ENCODE assay signal across 11 cellular contexts in genomic region chr1:98119793-98120192, GRCh38.
DNase-seq lines count a peak whose midpoint lies in the region; ATAC-seq and TF ChIP-seq lines count a peak whose summit lies in the region.
"Had no signal": no experiment of that assay in that cellular context is flagged by ENCODE, and none has a peak within 500 bp of the region (broad histone marks: within the 10 kb centered on the region; RNA-seq: fewer than 3 reads in every experiment).

No MANE protein-coding gene starts in this region.

- no peak overlapping the region for H3K27ac ChIP-seq in psoas muscle

- TF ChIP-seq CTCF in BE2C (IDR thresholded peaks at IDR 0.05; ENCODE audit: low read depth, low read length) (no peak), fibroblast of mammary gland (conservative IDR thresholded peaks at IDR 0.05; ENCODE audit: control insufficient read depth, insufficient read depth, low read depth, low read length) (no peak), osteocyte (IDR thresholded peaks at IDR 0.05) (no peak), psoas muscle (IDR thresholded peaks at IDR 0.05) (no peak)

- H3K4me3 Mint-ChIP-seq in osteocyte (ENCODE audit: unreplicated experiment), result no peak overlapping the region
- no peak overlapping the region for H3K4me3 Mint-ChIP-seq in naive thymus-derived CD8-positive, alpha-beta T cell

- no peak overlapping the region for H3K27ac Mint-ChIP-seq in osteocyte (ENCODE audit: unreplicated experiment)
- H3K27ac Mint-ChIP-seq in naive thymus-derived CD8-positive, alpha-beta T cell, result no peak overlapping the region

- no peaks in the 10 kb centered on the region for H3K27me3 Mint-ChIP-seq in osteocyte (ENCODE audit: unreplicated experiment)
- no peaks in the 10 kb centered on the region for H3K27me3 Mint-ChIP-seq in naive thymus-derived CD8-positive, alpha-beta T cell

- no peak for ATAC-seq in naive thymus-derived CD8-positive, alpha-beta T cell
- ATAC-seq in psoas muscle (no peak), GM21367 (IDR thresholded peaks at IDR 0.05; ENCODE audit: unreplicated experiment) (no peak)

- no peaks in the 10 kb centered on the region for H3K36me3 ChIP-seq in BE2C
- H3K36me3 ChIP-seq in psoas muscle (ENCODE audit: insufficient read depth in 1 of 2, low read depth in 1 of 2), result no peaks in the 10 kb centered on the region

- intact Hi-C loops in psoas muscle (cut with DNase I), result no loop called here

- H3K4me1 Mint-ChIP-seq in osteocyte (ENCODE audit: unreplicated experiment), result peaks cover 3% of the 10 kb centered on the region
- H3K4me1 Mint-ChIP-seq in naive thymus-derived CD8-positive, alpha-beta T cell, result no peaks in the 10 kb centered on the region

- H3K9me3 ChIP-seq in BE2C, result no peaks in the 10 kb centered on the region
- H3K9me3 ChIP-seq in psoas muscle, result no peaks in the 10 kb centered on the region

- no peak overlapping the region for H3K4me3 ChIP-seq in BE2C (ENCODE audit: low read depth, low read length)
- no peak overlapping the region for H3K4me3 ChIP-seq in fibroblast of mammary gland (ENCODE audit: control insufficient read depth, low read depth, low read length)
- H3K4me3 ChIP-seq in psoas muscle, result no peak overlapping the region

- H3K4me1 ChIP-seq in BE2C (peaks cover 17% of the 10 kb centered on the region), psoas muscle (no peaks in the 10 kb centered on the region)

- DNase-seq in BE2C (peak; percentile 65), HPDE6-E6E7 (ENCODE audit: extremely low spot score) (peak; percentile 11), NCI-H748 treated with DMSO at 0.1 percent for 48 hours (lab: John Stamatoyannopoulos, UW) (peak; percentile 4), fibroblast of mammary gland (ENCODE audit: low read depth) (peak; percentile 17), osteocyte (ENCODE audit: extremely low spot score, unreplicated experiment) (no peak), psoas muscle (no peak)
- no peak for DNase-seq in naive thymus-derived CD8-positive, alpha-beta T cell
- DNase-seq: activated CD4-positive, alpha-beta T cell treated with anti-CD3 and anti-CD28 coated beads for 1 hour; amygdala; stimulated activated CD4-positive, alpha-beta T cell treated with anti-CD3 and anti-CD28 coated beads, Interleukin-1b, Interleukin-23, amount 100 ng/mL, for 48 hours had no signal

- no peaks in the 10 kb centered on the region for H3K27me3 ChIP-seq in BE2C
- H3K27me3 ChIP-seq in psoas muscle (ENCODE audit: insufficient read depth in 3 of 3, low read length in 2 of 3), result no peaks in the 10 kb centered on the region

- WGBS in psoas muscle, 3 donors, result 9 to 15% (median 10%) methylated on average over 1 of the region's 1 CpG

- H3K9me3 Mint-ChIP-seq in osteocyte (ENCODE audit: unreplicated experiment), result no peaks in the 10 kb centered on the region
- H3K9me3 Mint-ChIP-seq in naive thymus-derived CD8-positive, alpha-beta T cell, result peaks cover 0 to 3% (median 0%) of the 10 kb centered on the region in 9 donors

- H3K36me3 Mint-ChIP-seq in osteocyte (ENCODE audit: unreplicated experiment), result no peaks in the 10 kb centered on the region
- no peaks in the 10 kb centered on the region for H3K36me3 Mint-ChIP-seq in naive thymus-derived CD8-positive, alpha-beta T cell

- POLR2A ChIA-PET in naive thymus-derived CD8-positive, alpha-beta T cell (lab: Charles Lee), result no interaction called here

Comparison
In these comparisons a context has a peak if more than half of its experiments do, and no peak if none do; other contexts are left out.
1. DNase-seq: peak in BE2C (single experiment), HPDE6-E6E7 (single experiment), NCI-H748 treated with DMSO at 0.1 percent for 48 hours (single experiment) and fibroblast of mammary gland (single experiment); none in osteocyte (single experiment), naive thymus-derived CD8-positive, alpha-beta T cell (0 of 10) and psoas muscle (0 of 2).